8 cellular contexts compared by ENCODE assay signal in the genomic region with DNA sequence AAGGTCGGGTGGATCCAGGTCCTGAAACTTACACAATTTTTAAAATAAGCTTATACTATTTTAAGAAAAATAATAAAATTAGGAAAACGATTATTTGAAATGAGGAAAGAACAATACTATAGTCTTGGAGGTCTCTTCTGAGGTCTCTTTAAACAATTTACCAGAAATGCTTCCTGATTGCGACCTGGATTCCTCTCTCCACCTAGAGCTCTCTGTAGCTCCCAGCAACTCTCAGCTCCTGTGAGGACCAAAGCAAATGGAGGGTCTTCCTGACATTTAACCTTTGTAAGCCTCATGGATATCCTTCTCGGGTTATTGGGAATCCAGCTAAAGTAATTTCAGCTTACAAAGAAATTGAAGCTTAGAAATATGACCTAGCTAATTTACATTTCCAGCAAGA. TPM values are rescaled to one million over a fixed set of nuclear protein-coding genes. Genes with fewer than 3 reads are reported as not detected.
DNase-seq lines count a peak whose midpoint lies in the region; ATAC-seq and TF ChIP-seq lines count a peak whose summit lies in the region.

No MANE protein-coding gene starts in this region.

- no peaks in the 10 kb centered on the region for H4K20me1 ChIP-seq in BLaER1 treated with 17β-estradiol and CSF1 and Interleukin-3, amounts not matched to agents 10 nM and 100 nM
- H4K20me1 ChIP-seq in neural cell (ENCODE audit: insufficient read depth) = no peaks in the 10 kb centered on the region

- ATAC-seq in effector memory CD8-positive, alpha-beta T cell (replicated peaks) = no peak
- ATAC-seq in HG02870 (IDR thresholded peaks at IDR 0.05; ENCODE audit: unreplicated experiment) = no peak

- peaks cover 0 to 2% of the 10 kb centered on the region in 2 donors for H3K9me3 Mint-ChIP-seq in effector memory CD8-positive, alpha-beta T cell

- TF ChIP-seq CTCF in NB4 (IDR thresholded peaks at IDR 0.05; ENCODE audit: low read depth, low read length) (no peak), neural cell (IDR thresholded peaks at IDR 0.05; ENCODE audit: poor library complexity, severe bottlenecking) (no peak)

- H3K27me3 ChIP-seq in BLaER1 treated with 17β-estradiol and CSF1 and Interleukin-3, amounts not matched to agents 10 nM and 100 nM = no peaks in the 10 kb centered on the region
- H3K27me3 ChIP-seq in neural cell (ENCODE audit: insufficient read depth, low read depth, low read length) = no peaks in the 10 kb centered on the region

- peaks cover 23 to 33% (median 28%) of the 10 kb centered on the region in 11 experiments for H3K9me3 ChIP-seq in BLaER1 treated with 17β-estradiol and CSF1 and Interleukin-3, amounts not matched to agents 10 nM and 100 nM (replicated peaks in 1 of 11)
- H3K9me3 ChIP-seq in neural cell (ENCODE audit: low read length) = no peaks in the 10 kb centered on the region

- H3K36me3 Mint-ChIP-seq in effector memory CD8-positive, alpha-beta T cell (ENCODE audit: insufficient read depth) = no peaks in the 10 kb centered on the region

- no peaks in the 10 kb centered on the region for H3K9me2 ChIP-seq in neural cell (ENCODE audit: insufficient read depth, low read length)

- no peaks in the 10 kb centered on the region for H3F3A ChIP-seq in neural cell (ENCODE audit: insufficient read depth, low read length, poor library complexity, severe bottlenecking)

- H3K4me3 ChIP-seq in BLaER1 treated with 17β-estradiol and CSF1 and Interleukin-3, amounts not matched to agents 10 nM and 100 nM = peak overlapping the region; percentile 65 to 81 (median 72)
- H3K4me3 ChIP-seq in NB4 (ENCODE audit: low read depth, low read length) (peak overlapping the region; percentile 76), neural cell (ENCODE audit: low read length) (peak overlapping the region; percentile 91)

- no peaks in the 10 kb centered on the region for H3K79me2 ChIP-seq in neural cell (replicated peaks; ENCODE audit: insufficient read depth, low read length)

- peak overlapping the region; percentile 88 to 96 for H3K4me3 Mint-ChIP-seq in effector memory CD8-positive, alpha-beta T cell

- H2AFZ ChIP-seq in neural cell (ENCODE audit: low read depth, low read length) = peak overlapping the region; percentile 65

- H3K4me2 ChIP-seq in BLaER1 treated with 17β-estradiol and CSF1 and Interleukin-3, amounts not matched to agents 10 nM and 100 nM = peak overlapping the region; percentile 64 to 89 (median 81)
- H3K4me2 ChIP-seq in neural cell (ENCODE audit: low read length) = peak overlapping the region; percentile 38

- H3K27ac ChIP-seq in BLaER1 treated with 17β-estradiol and CSF1 and Interleukin-3, amounts not matched to agents 10 nM and 100 nM = peak overlapping the region; percentile 46 to 81 (median 66); a peak in 14 of 22 replicates
- H3K27ac ChIP-seq in neural cell (ENCODE audit: low read length) = no peak overlapping the region

- H3K9ac ChIP-seq in BLaER1 treated with 17β-estradiol and CSF1 and Interleukin-3, amounts not matched to agents 10 nM and 100 nM = peak overlapping the region; percentile 70 to 89 (median 78); a peak in 21 of 22 replicates
- peak overlapping the region; percentile 69 for H3K9ac ChIP-seq in neural cell (ENCODE audit: low read length)

- peak overlapping the region; percentile 90 to 91 for H3K27ac Mint-ChIP-seq in effector memory CD8-positive, alpha-beta T cell

- peaks cover 0 to 16% (median 7%) of the 10 kb centered on the region in 11 experiments; a peak in 11 of 22 replicates for H3K36me3 ChIP-seq in BLaER1 treated with 17β-estradiol and CSF1 and Interleukin-3, amounts not matched to agents 10 nM and 100 nM
- H3K36me3 ChIP-seq in neural cell (ENCODE audit: insufficient read depth, low read length) = no peaks in the 10 kb centered on the region

- DNase-seq in NB4 (ENCODE audit: low read depth) (peak; percentile 6), erythroblast (lab: John Stamatoyannopoulos, UW) (no peak), NCI-H1092 (lab: John Stamatoyannopoulos, UW) (no peak), iPS-NIHi7 (ENCODE audit: extremely low spot score) (no peak)
- no peak for DNase-seq in effector memory CD8-positive, alpha-beta T cell

- peaks cover 1 to 17% of the 10 kb centered on the region in 2 donors for H3K4me1 Mint-ChIP-seq in effector memory CD8-positive, alpha-beta T cell (ENCODE audit: low read depth in 2 of 2)

- no peak for TF ChIP-seq EP300 in neural cell (conservative IDR thresholded peaks at IDR 0.05; ENCODE audit: poor library complexity, severe bottlenecking)

- TF ChIP-seq RAD21 in neural cell (conservative IDR thresholded peaks at IDR 0.05) = no peak

- no peaks in the 10 kb centered on the region for H3K27me3 Mint-ChIP-seq in effector memory CD8-positive, alpha-beta T cell

- H3K4me1 ChIP-seq in BLaER1 treated with 17β-estradiol and CSF1 and Interleukin-3, amounts not matched to agents 10 nM and 100 nM = peaks cover 0 to 15% (median 8%) of the 10 kb centered on the region in 10 experiments; a peak in 12 of 20 replicates

- TF ChIP-seq POLR2A in NB4 (IDR thresholded peaks at IDR 0.05; ENCODE audit: extremely low read depth, insufficient read length) (no peak), erythroblast (IDR thresholded peaks at IDR 0.05; ENCODE audit: low read length) (no peak)

TF ChIP-seq in neural cell, 6 proteins besides CTCF, POLR2A, EP300 and RAD21:
- TF ChIP-seq MXI1 (conservative IDR thresholded peaks at IDR 0.05; ENCODE audit: poor library complexity, severe bottlenecking) (no peak), EZH2 (IDR thresholded peaks at IDR 0.05; ENCODE audit: borderline replicate concordance, insufficient read depth, low read length, poor library complexity, severe bottlenecking) (no peak), TAF1 (IDR thresholded peaks at IDR 0.05; ENCODE audit: low read depth) (no peak), SMC3 (conservative IDR thresholded peaks at IDR 0.05; ENCODE audit: poor library complexity) (no peak), POLR2AphosphoS5 (IDR thresholded peaks at IDR 0.05) (no peak)
- TF ChIP-seq, protein P1, sequence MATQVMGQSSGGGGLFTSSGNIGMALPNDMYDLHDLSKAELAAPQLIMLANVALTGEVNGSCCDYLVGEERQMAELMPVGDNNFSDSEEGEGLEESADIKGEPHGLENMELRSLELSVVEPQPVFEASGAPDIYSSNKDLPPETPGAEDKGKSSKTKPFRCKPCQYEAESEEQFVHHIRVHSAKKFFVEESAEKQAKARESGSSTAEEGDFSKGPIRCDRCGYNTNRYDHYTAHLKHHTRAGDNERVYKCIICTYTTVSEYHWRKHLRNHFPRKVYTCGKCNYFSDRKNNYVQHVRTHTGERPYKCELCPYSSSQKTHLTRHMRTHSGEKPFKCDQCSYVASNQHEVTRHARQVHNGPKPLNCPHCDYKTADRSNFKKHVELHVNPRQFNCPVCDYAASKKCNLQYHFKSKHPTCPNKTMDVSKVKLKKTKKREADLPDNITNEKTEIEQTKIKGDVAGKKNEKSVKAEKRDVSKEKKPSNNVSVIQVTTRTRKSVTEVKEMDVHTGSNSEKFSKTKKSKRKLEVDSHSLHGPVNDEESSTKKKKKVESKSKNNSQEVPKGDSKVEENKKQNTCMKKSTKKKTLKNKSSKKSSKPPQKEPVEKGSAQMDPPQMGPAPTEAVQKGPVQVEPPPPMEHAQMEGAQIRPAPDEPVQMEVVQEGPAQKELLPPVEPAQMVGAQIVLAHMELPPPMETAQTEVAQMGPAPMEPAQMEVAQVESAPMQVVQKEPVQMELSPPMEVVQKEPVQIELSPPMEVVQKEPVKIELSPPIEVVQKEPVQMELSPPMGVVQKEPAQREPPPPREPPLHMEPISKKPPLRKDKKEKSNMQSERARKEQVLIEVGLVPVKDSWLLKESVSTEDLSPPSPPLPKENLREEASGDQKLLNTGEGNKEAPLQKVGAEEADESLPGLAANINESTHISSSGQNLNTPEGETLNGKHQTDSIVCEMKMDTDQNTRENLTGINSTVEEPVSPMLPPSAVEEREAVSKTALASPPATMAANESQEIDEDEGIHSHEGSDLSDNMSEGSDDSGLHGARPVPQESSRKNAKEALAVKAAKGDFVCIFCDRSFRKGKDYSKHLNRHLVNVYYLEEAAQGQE (IDR thresholded peaks at IDR 0.05; ENCODE audit: borderline replicate concordance) = no peak

RNA-seq across cellular contexts. Expression of a gene that starts 0.9 kb away (rescaled TPM):
- polyA plus RNA-seq in neural cell = 36.6 and 38.6 TPM in 2 replicates
- polyA minus RNA-seq in neural cell = 144 and 163 TPM in 2 replicates

RNA-seq across cellular contexts. Expression of a gene that starts 5.8 kb away (rescaled TPM):
- polyA plus RNA-seq in neural cell = not detected in 2 replicates
- polyA minus RNA-seq in neural cell = not detected in 2 replicates

RNA-seq across cellular contexts. Expression of a gene that starts 51.2 kb away (rescaled TPM):
- polyA plus RNA-seq in neural cell = 1.2 and 1.9 TPM in 2 replicates
- 0.73 and 0.81 TPM in 2 replicates for polyA minus RNA-seq in neural cell
